Comparison of ENCODE assay signal across 8 cellular contexts in genomic region chr7:55570939-55571338, GRCh38. TPM values are rescaled to one million over a fixed set of nuclear protein-coding genes. Genes with fewer than 3 reads are reported as not detected.
DNase-seq lines count a peak whose midpoint lies in the region; ATAC-seq, FAIRE-seq and TF ChIP-seq lines count a peak whose summit lies in the region.

No MANE protein-coding gene starts in this region.

- H2AFZ ChIP-seq in GM23248 (peak overlapping the region; percentile 87), endothelial cell of umbilical vein (ENCODE audit: low read depth, low read length) (no peak overlapping the region)

- H3K4me1 ChIP-seq in GM23248 (ENCODE audit: insufficient read depth) = peaks cover 46% of the 10 kb centered on the region
- H3K4me1 ChIP-seq in endothelial cell of umbilical vein (ENCODE audit: control insufficient read depth, extremely low read depth, insufficient read depth, low read length) = peaks cover 59% of the 10 kb centered on the region

- WGBS in GM23248 (ENCODE audit: low coverage in 1 of 2, low lambda C conversion rate in 2 of 2, missing lambda C conversion rate in 2 of 2), 2 experiments = 1% methylated on average over 5 of the region's 5 CpGs

- POLR2A ChIA-PET in endothelial cell of umbilical vein (lab: Charles Lee) = interaction anchor here (1.7 kb wide), 1 partner anchor 18 kb away, joined by 4 read pairs; no protein-coding TSS in a partner anchor

- H3K79me2 ChIP-seq in GM23248 (ENCODE audit: insufficient read depth) = peaks cover 48% of the 10 kb centered on the region
- peaks cover 55% of the 10 kb centered on the region for H3K79me2 ChIP-seq in endothelial cell of umbilical vein (ENCODE audit: control insufficient read depth, insufficient read depth, low read length)

- no peaks in the 10 kb centered on the region for H3K9me1 ChIP-seq in endothelial cell of umbilical vein (replicated peaks; ENCODE audit: control insufficient read depth, extremely low read depth, insufficient read depth, low read length)

- in situ Hi-C loops in GM23248 (cut with MboI) = no loop called here

- intact Hi-C loops in endothelial cell of umbilical vein (cut with micrococcal nuclease) = loop anchor here (1.0 to 10.0 kb wide), 5 partner anchors 19 to 534 kb away; partner anchors contain the start of genes CCT6A, CHCHD2, LANCL2 and NIPSNAP2

- no peaks in the 10 kb centered on the region for H3K9me3 ChIP-seq in GM23248 (ENCODE audit: low read depth)
- no peaks in the 10 kb centered on the region for H3K9me3 ChIP-seq in endothelial cell of umbilical vein (replicated peaks; ENCODE audit: control insufficient read depth, insufficient read depth, low read length)

- H3K4me3 ChIP-seq in GM23248 (peak overlapping the region; percentile 85), endothelial cell of umbilical vein (replicated peaks in 1 of 3; ENCODE audit: insufficient read depth in 1 of 3, low read depth in 1 of 3, low read length in 3 of 3) (peak overlapping the region; percentile 89 to 99 (median 97))

- dilution Hi-C loops in endothelial cell of umbilical vein (cut with MboI; ENCODE audit: extremely low pct_ligation_motif_present, low sequenced_read_pairs) = no loop called here

- H3K4me2 ChIP-seq in GM23248 (ENCODE audit: unreplicated experiment) = peak overlapping the region; percentile 88
- H3K4me2 ChIP-seq in endothelial cell of umbilical vein (ENCODE audit: insufficient read depth, low read length) = peak overlapping the region; percentile 95

- H3K9me2 ChIP-seq in GM23248 (ENCODE audit: insufficient read depth) = no peaks in the 10 kb centered on the region

- peak; percentile 76 for FAIRE-seq in endothelial cell of umbilical vein (lab: Jason Lieb, UNC)

- BruUV-seq in endothelial cell of umbilical vein (replicated peaks; lab: Mats Ljungman, UMichigan) = no TSS peak

- H3K27me3 ChIP-seq in GM23248 (replicated peaks; ENCODE audit: insufficient read depth) (no peaks in the 10 kb centered on the region), endothelial cell of umbilical vein (ENCODE audit: control insufficient read depth in 2 of 2, insufficient read depth in 2 of 2, low read length in 2 of 2) (no peaks in the 10 kb centered on the region)

- H3K27ac ChIP-seq in GM23248 (peak overlapping the region; percentile 87), endothelial cell of umbilical vein (ENCODE audit: insufficient read depth, low read depth, low read length) (peak overlapping the region; percentile 97)

- no peak for TF ChIP-seq CTCF in endothelial cell of umbilical vein (IDR thresholded peaks at IDR 0.05; ENCODE audit: extremely low read depth in 1 of 2, insufficient read depth in 1 of 2, low read depth in 1 of 2, low read length in 2 of 2)
- TF ChIP-seq CTCF in omental fat pad (IDR thresholded peaks at IDR 0.05) = no peak

- H3K36me3 ChIP-seq in GM23248 (ENCODE audit: low read depth) = no peaks in the 10 kb centered on the region
- peaks cover 0 to 3% of the 10 kb centered on the region in 2 experiments for H3K36me3 ChIP-seq in endothelial cell of umbilical vein (ENCODE audit: control insufficient read depth in 2 of 2, extremely low read depth in 1 of 2, insufficient read depth in 2 of 2, low read length in 2 of 2)

- ATAC-seq in omental fat pad (ENCODE audit: low FRiP score) = peak; percentile 25
- no peak for ATAC-seq in HG03460 (IDR thresholded peaks at IDR 0.05; ENCODE audit: unreplicated experiment)

- peaks cover 32% of the 10 kb centered on the region for H3F3A ChIP-seq in GM23248 (ENCODE audit: insufficient read depth)

- peak; percentile 71 for TF ChIP-seq POLR2A in endothelial cell of umbilical vein (IDR thresholded peaks at IDR 0.05; ENCODE audit: low read depth, low read length)

- CTCF ChIA-PET in endothelial cell of umbilical vein (lab: Charles Lee) = interaction anchor here (0.9 to 1.4 kb wide), 7 partner anchors 12 to 393 kb away, joined by 3 to 8 read pairs (median 3); no protein-coding TSS in a partner anchor

- H3K9ac ChIP-seq in GM23248 (peak overlapping the region; percentile 83), endothelial cell of umbilical vein (replicated peaks; ENCODE audit: extremely low read depth, insufficient read depth, low read length) (peak overlapping the region; percentile 98)

- DNase-seq in GM23248 = peak; percentile 90
- peak; percentile 85 for DNase-seq in RKO (ENCODE audit: low spot score)
- DNase-seq in endothelial cell of umbilical vein (ENCODE audit: low read depth, low spot score) = peak; percentile 87
- no peak for DNase-seq in omental fat pad (ENCODE audit: low spot score)
- DNase-seq in activated CD4-positive, alpha-beta T cell treated with anti-CD3 and anti-CD28 coated beads, Interleukin-2, amount 50 U/mL, for 48 hours = no peak
- DNase-seq in GM19238 (ENCODE audit: insufficient read length, low spot score) = no peak
- no peak for DNase-seq in cortex of kidney (lab: John Stamatoyannopoulos, UW)

- H4K20me1 ChIP-seq in GM23248 (ENCODE audit: insufficient read depth) (no peaks in the 10 kb centered on the region; the same call in 1 of the 2 replicates), endothelial cell of umbilical vein (replicated peaks; ENCODE audit: control insufficient read depth, extremely low read depth, insufficient read depth, low read length) (peaks cover 6% of the 10 kb centered on the region)

TF ChIP-seq in endothelial cell of umbilical vein, 7 proteins besides CTCF, POLR2A, EP300 and RAD21:
- TF ChIP-seq JUN (IDR thresholded peaks at IDR 0.05; ENCODE audit: borderline replicate concordance, insufficient read depth, insufficient read length, low read depth) = peak; percentile 94
- no peak for TF ChIP-seq GATA2 (IDR thresholded peaks at IDR 0.05; ENCODE audit: insufficient read depth, insufficient read length, low read depth, low read length)
- TF ChIP-seq POLR2AphosphoS5 (IDR thresholded peaks at IDR 0.05; ENCODE audit: insufficient read depth, low read depth, low read length) = peak; percentile 34
- peak; percentile 93 for TF ChIP-seq FOS (IDR thresholded peaks at IDR 0.05; ENCODE audit: borderline replicate concordance, insufficient read depth, low read length)

RNA-seq across cellular contexts. Expression of gene VOPP1, which starts 1.4 kb away (rescaled TPM):
- 86.5 and 106 TPM in 2 replicates for total RNA-seq in GM23248 (2014; rRNA removed; shearing (Covaris generic))
- polyA plus RNA-seq in GM23248 (2016; fragmentation: Nextera tagmentation; extraction: Ambion mirVana) (27.5 and 27.7 TPM in 2 replicates), endothelial cell of umbilical vein (85.6 and 86.2 TPM in 2 replicates)
- total RNA-seq in endothelial cell of umbilical vein (154 and 159 TPM in 2 replicates), omental fat pad (10 to 100 TPM; 31.3 to 64.0 (median 57.9) TPM)
- 75.4 and 78.2 TPM in 2 replicates for polyA plus RNA-seq in endothelial cell of umbilical vein (2011; cell fraction: cytosol; rRNA removed)
- 48.0 and 51.2 TPM in 2 replicates for polyA plus RNA-seq in endothelial cell of umbilical vein (2011; cell fraction: nucleus; rRNA removed)
- polyA plus RNA-seq in endothelial cell of umbilical vein (2012) = 105 and 140 TPM in 2 replicates
- polyA minus RNA-seq in endothelial cell of umbilical vein = 159 and 181 TPM in 2 replicates
- polyA minus RNA-seq in endothelial cell of umbilical vein (2011; cell fraction: cytosol; rRNA and poly(A)+ RNA removed) = 29.9 TPM
- 54.7 and 67.8 TPM in 2 replicates for polyA minus RNA-seq in endothelial cell of umbilical vein (2011; cell fraction: nucleus; rRNA and poly(A)+ RNA removed)

Comparison
In these comparisons a context has a peak if more than half of its experiments do, and no peak if none do; other contexts are left out.
1. DNase-seq: peak in GM23248 (single experiment), RKO (single experiment) and endothelial cell of umbilical vein (single experiment); none in omental fat pad (single experiment), activated CD4-positive, alpha-beta T cell treated with anti-CD3 and anti-CD28 coated beads, Interleukin-2, amount 50 U/mL, for 48 hours (0 of 2), GM19238 (single experiment) and cortex of kidney (single experiment).